1 cellular context compared by ENCODE assay signal in the genomic region with DNA sequence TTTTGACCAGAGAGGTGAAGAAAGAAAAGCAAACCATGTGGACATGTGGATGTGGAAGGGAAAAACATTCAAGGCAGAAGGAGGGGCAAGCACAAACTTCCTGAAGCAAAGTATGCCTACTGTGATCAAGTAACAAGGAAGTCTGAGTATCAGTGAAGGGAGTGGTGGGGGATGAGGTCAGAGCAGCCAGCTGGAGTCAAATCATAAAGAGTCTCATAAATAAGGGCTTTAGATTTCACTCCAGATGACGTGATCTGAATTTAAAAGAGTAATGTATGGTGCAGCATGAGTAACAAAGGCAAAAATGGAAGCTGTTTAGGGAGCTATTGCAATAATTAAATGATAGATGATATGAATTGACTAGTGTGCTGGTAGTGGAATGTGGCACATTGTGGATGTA.
TF ChIP-seq lines count a peak whose summit lies in the region.

No MANE protein-coding gene starts in this region.

TF ChIP-seq in GM23338, 12 proteins besides CTCF, POLR2A, EP300 and RAD21 (continued from another document):
- TF ChIP-seq ZNF462 (CRISPR knock-in tag; IDR thresholded peaks at IDR 0.05): no peak
- TF ChIP-seq EZH2phosphoT487 (IDR thresholded peaks at IDR 0.05; ENCODE audit: unreplicated experiment): no peak
- TF ChIP-seq STAT1 (IDR thresholded peaks at IDR 0.05; ENCODE audit: unreplicated experiment): no peak
